In the genomic region with DNA sequence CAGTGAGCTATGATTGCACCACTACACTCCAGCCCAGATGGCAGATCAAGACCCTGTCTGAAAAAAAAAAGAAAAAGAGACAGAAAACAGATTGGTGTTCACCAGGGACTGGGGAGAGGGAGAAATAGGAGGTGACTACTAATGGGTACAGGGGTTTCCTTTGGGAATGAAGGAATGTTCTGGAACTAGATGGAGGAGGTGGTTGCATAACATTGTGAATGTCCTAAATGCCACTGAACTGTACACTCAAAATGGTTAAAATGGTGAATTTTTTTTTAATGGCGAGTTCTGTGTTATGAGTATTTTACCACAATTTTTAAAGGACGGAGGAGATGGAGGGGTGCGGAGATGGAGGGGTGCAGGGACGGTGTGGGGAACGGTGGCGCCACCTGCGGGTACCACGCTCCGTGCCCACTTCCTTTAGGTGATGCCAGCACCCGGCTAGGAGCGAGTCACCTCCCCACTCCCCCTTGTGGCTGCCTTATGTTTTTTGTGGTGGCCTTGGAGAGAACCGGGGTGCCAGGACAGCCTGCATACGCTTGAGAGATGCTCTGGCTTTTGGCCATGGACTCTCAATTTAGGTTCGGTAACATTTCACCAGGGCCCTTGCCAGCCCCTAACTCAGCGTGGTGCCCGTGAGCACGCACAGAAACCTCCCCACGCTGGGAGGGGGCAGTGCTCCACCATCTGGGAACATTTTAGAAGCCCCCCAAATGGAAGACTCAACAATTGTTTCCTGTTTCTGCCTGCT, we compare ENCODE assay signal across 8 cellular contexts.
DNase-seq lines count a peak whose midpoint lies in the region; ATAC-seq lines count a peak whose summit lies in the region.

No MANE protein-coding gene starts in this region.

- H3K9me3 Mint-ChIP-seq in memory B cell: no peaks in the 10 kb centered on the region

- H3K27ac ChIP-seq in BLaER1: no peak overlapping the region

- peaks cover 15% of the 10 kb centered on the region for H3K4me1 Mint-ChIP-seq in memory B cell

- H3K4me1 ChIP-seq in BLaER1: peaks cover 45% of the 10 kb centered on the region

- no peaks in the 10 kb centered on the region for H3K27me3 Mint-ChIP-seq in memory B cell

- H3K4me2 ChIP-seq in BLaER1: peak overlapping the region; percentile 61

- DNase-seq in NCI-H2081 treated with DMSO at 0.1 percent for 48 hours (lab: John Stamatoyannopoulos, UW) (peak; percentile 18), memory B cell (ENCODE audit: low spot score in 2 of 2) (peak in 1 of 2 donors; percentile 55), amniotic stem cell (lab: John Stamatoyannopoulos, UW) (no peak)
- peak; percentile 62 for DNase-seq in central memory CD4-positive, alpha-beta T cell
- DNase-seq in stimulated activated naive CD4-positive, alpha-beta T cell treated with Interleukin-2 at 50 U/mL for 16 hours (lab: John Stamatoyannopoulos, UW): peak; percentile 57

- no peaks in the 10 kb centered on the region for H3K36me3 ChIP-seq in BLaER1

- no peaks in the 10 kb centered on the region for H3K27me3 ChIP-seq in BLaER1

- H4K20me1 ChIP-seq in BLaER1: no peaks in the 10 kb centered on the region; the same call in 1 of the 2 replicates

- H3K4me3 ChIP-seq in BLaER1: no peak overlapping the region

- no peak overlapping the region for H3K9ac ChIP-seq in BLaER1

- H3K27ac Mint-ChIP-seq in memory B cell: no peak overlapping the region

- peak overlapping the region; percentile 73 for H3K4me3 Mint-ChIP-seq in memory B cell

- no peaks in the 10 kb centered on the region for H3K36me3 Mint-ChIP-seq in memory B cell

- ATAC-seq in GM21390 (IDR thresholded peaks at IDR 0.05; ENCODE audit: unreplicated experiment) (peak; percentile 45), memory B cell (ENCODE audit: low read depth) (peak; percentile 82)
- ATAC-seq in activated CD4-positive, CD25-positive, alpha-beta regulatory T cell treated with anti-CD3 and anti-CD28 coated beads, Interleukin-2, amount 50 U/mL, for 24 hours: peak; percentile 82 to 88

- H3K9me3 ChIP-seq in BLaER1: no peaks in the 10 kb centered on the region
